ENCODE assay signal across 19 cellular contexts in genomic region chr5:14025566-14026276, GRCh38.
DNase-seq lines count a peak whose midpoint lies in the region; ATAC-seq, FAIRE-seq and TF ChIP-seq lines count a peak whose summit lies in the region.
"Had no signal": no experiment of that assay in that cellular context is flagged by ENCODE, and none has a peak within 500 bp of the region (broad histone marks: within the 10 kb centered on the region; RNA-seq: fewer than 3 reads in every experiment).

No MANE protein-coding gene starts in this region.

- peak overlapping the region; percentile 72 for H2AFZ ChIP-seq in HCT116 (ENCODE audit: low read depth, low read length, poor library complexity, severe bottlenecking)
- H2AFZ ChIP-seq in keratinocyte (ENCODE audit: control insufficient read depth, low read length): peak overlapping the region; percentile 84
- H2AFZ ChIP-seq: GM23338 had no signal

- DNase-seq in HCT116 (ENCODE audit: low read depth, low spot score) (no peak), RWPE2 (ENCODE audit: low spot score) (no peak), keratinocyte (ENCODE audit: low read depth, low spot score) (no peak), mesothelial cell of epicardium (ENCODE audit: low spot score in 2 of 2, unreplicated experiment in 2 of 2) (no peak), transverse colon (no peak)
- DNase-seq in activated effector memory CD4-positive, alpha-beta T cell treated with anti-CD3 and anti-CD28 coated beads, Interleukin-2, amount 50 U/mL, for 16 hours: no peak
- DNase-seq in natural killer cell treated with Interleukin-12 subunit alpha and Interleukin-12 subunit beta and Interleukin-15 and Interleukin-18, amount 100 ng/mL, for 72 hours (ENCODE audit: low spot score): no peak
- DNase-seq: AML-193, MM.1S, NCI-H1105, NCI-H1694 treated with DMSO at 0.1 percent for 48 hours, NCI-H446 treated with DMSO at 0.1 percent for 48 hours, NCI-H748 treated with DMSO at 0.1 percent for 48 hours, Peyer's patch, SHP77 treated with DMSO at 0.1 percent for 48 hours had no signal

- CTCF ChIA-PET in HCT116 (lab: Charles Lee): no interaction called here

- H3K9me3 ChIP-seq in HCT116 (ENCODE audit: control insufficient read depth in 1 of 2, insufficient read depth in 1 of 2, low read depth in 1 of 2, low read length in 2 of 2): no peaks in the 10 kb centered on the region
- H3K9me3 ChIP-seq in RWPE2 (ENCODE audit: severe bottlenecking): no peaks in the 10 kb centered on the region
- H3K9me3 ChIP-seq in keratinocyte (ENCODE audit: control insufficient read depth, low read depth, low read length): no peaks in the 10 kb centered on the region
- no peaks in the 10 kb centered on the region for H3K9me3 ChIP-seq in transverse colon
- H3K9me3 ChIP-seq: Peyer's patch had no signal

- no peaks in the 10 kb centered on the region for H3K9me2 ChIP-seq in HCT116 (ENCODE audit: insufficient read depth)

- POLR2A ChIA-PET in HCT116 (lab: Charles Lee): no interaction called here

- H3K9me1 ChIP-seq in keratinocyte (ENCODE audit: control insufficient read depth, extremely low read depth, insufficient read depth, low read length): no peaks in the 10 kb centered on the region

- dilution Hi-C loops in keratinocyte (cut with MboI; ENCODE audit: extremely low pct_ligation_motif_present, low sequenced_read_pairs): no loop called here

- H3K4me3 ChIP-seq in HCT116 (replicated peaks in 1 of 2; ENCODE audit: low read depth in 1 of 2, low read length in 2 of 2) (no peak overlapping the region), RWPE2 (ENCODE audit: severe bottlenecking) (no peak overlapping the region), keratinocyte (ENCODE audit: control insufficient read depth in 2 of 3, extremely low read depth in 1 of 3, insufficient read depth in 2 of 3, low read depth in 1 of 3, low read length in 3 of 3) (peak overlapping the region in 1 of 3 experiments; percentile 24), transverse colon (no peak overlapping the region)
- H3K4me3 ChIP-seq: GM23338, Peyer's patch had no signal

- no peaks in the 10 kb centered on the region for H3K27me3 Mint-ChIP-seq in mesothelial cell of epicardium (ENCODE audit: low read depth)
- H3K27me3 Mint-ChIP-seq in natural killer cell treated with Interleukin-12 subunit alpha and Interleukin-12 subunit beta and Interleukin-15 and Interleukin-18, amount 100 ng/mL, for 72 hours: peaks cover 13 to 19% of the 10 kb centered on the region in 2 donors

- H3K9me3 Mint-ChIP-seq in mesothelial cell of epicardium: peaks cover 5% of the 10 kb centered on the region
- no peaks in the 10 kb centered on the region for H3K9me3 Mint-ChIP-seq in natural killer cell treated with Interleukin-12 subunit alpha and Interleukin-12 subunit beta and Interleukin-15 and Interleukin-18, amount 100 ng/mL, for 72 hours
- H3K9me3 Mint-ChIP-seq: GM23338 had no signal

- peak overlapping the region; percentile 84 for H3K27ac Mint-ChIP-seq in mesothelial cell of epicardium
- H3K27ac Mint-ChIP-seq in natural killer cell treated with Interleukin-12 subunit alpha and Interleukin-12 subunit beta and Interleukin-15 and Interleukin-18, amount 100 ng/mL, for 72 hours: no peak overlapping the region
- H3K27ac Mint-ChIP-seq: GM23338 had no signal

- H3K79me2 ChIP-seq in HCT116 (ENCODE audit: insufficient read depth, low read length): no peaks in the 10 kb centered on the region
- H3K79me2 ChIP-seq in keratinocyte (ENCODE audit: control insufficient read depth, insufficient read depth, low read length): no peaks in the 10 kb centered on the region

- ATAC-seq in HCT116 (no peak), RWPE2 (ENCODE audit: low read depth) (peak; percentile 73), GM21528 (IDR thresholded peaks at IDR 0.05; ENCODE audit: low FRiP score, unreplicated experiment) (no peak)
- no peak for ATAC-seq in natural killer cell treated with Interleukin-12 subunit alpha and Interleukin-12 subunit beta and Interleukin-15 and Interleukin-18, amount 100 ng/mL, for 72 hours
- ATAC-seq: GM23338 had no signal

- intact Hi-C loops in HCT116 (cut with micrococcal nuclease): no loop called here
- intact Hi-C loops in transverse colon (cut with DNase I; ENCODE audit: low total_unique reads): no loop called here

- peaks cover 26% of the 10 kb centered on the region for H3K4me1 Mint-ChIP-seq in mesothelial cell of epicardium
- H3K4me1 Mint-ChIP-seq in natural killer cell treated with Interleukin-12 subunit alpha and Interleukin-12 subunit beta and Interleukin-15 and Interleukin-18, amount 100 ng/mL, for 72 hours (ENCODE audit: low read depth in 2 of 2): no peaks in the 10 kb centered on the region
- H3K4me1 Mint-ChIP-seq: GM23338 had no signal

- H3K27me3 ChIP-seq in HCT116 (ENCODE audit: insufficient read depth, low read length) (no peaks in the 10 kb centered on the region), RWPE2 (ENCODE audit: insufficient read depth, poor library complexity, severe bottlenecking) (no peaks in the 10 kb centered on the region), keratinocyte (ENCODE audit: control insufficient read depth, extremely low read depth, insufficient read depth, low read length) (no peaks in the 10 kb centered on the region), transverse colon (no peaks in the 10 kb centered on the region)
- H3K27me3 ChIP-seq: Peyer's patch had no signal

- 53 to 71% methylated on average over 4 of the region's 4 CpGs for WGBS in transverse colon (ENCODE audit: low coverage in 1 of 2), 2 donors

- H3K27ac ChIP-seq in HCT116 (ENCODE audit: low read depth, low read length) (no peak overlapping the region), RWPE2 (ENCODE audit: poor library complexity, severe bottlenecking) (no peak overlapping the region), keratinocyte (ENCODE audit: control insufficient read depth, insufficient read depth, low read length) (peak overlapping the region; percentile 28), transverse colon (no peak overlapping the region)
- H3K27ac ChIP-seq: HL-60, Peyer's patch had no signal

- H3K36me3 Mint-ChIP-seq in mesothelial cell of epicardium: no peaks in the 10 kb centered on the region
- no peaks in the 10 kb centered on the region for H3K36me3 Mint-ChIP-seq in natural killer cell treated with Interleukin-12 subunit alpha and Interleukin-12 subunit beta and Interleukin-15 and Interleukin-18, amount 100 ng/mL, for 72 hours

- H3K4me1 ChIP-seq in HCT116 (ENCODE audit: control insufficient read depth in 1 of 2, insufficient read depth in 2 of 2, low read length in 2 of 2) (peaks cover 0 to 4% of the 10 kb centered on the region in 2 experiments; a peak in 1 of 4 replicates), RWPE2 (ENCODE audit: insufficient read depth, poor library complexity, severe bottlenecking) (peaks cover 6% of the 10 kb centered on the region), keratinocyte (ENCODE audit: control insufficient read depth, extremely low read depth, insufficient read depth, low read length) (peaks cover 9% of the 10 kb centered on the region), transverse colon (no peaks in the 10 kb centered on the region)
- H3K4me1 ChIP-seq: Peyer's patch had no signal

- H3K36me3 ChIP-seq in HCT116 (ENCODE audit: control insufficient read depth in 1 of 2, insufficient read depth in 2 of 2, low read length in 2 of 2) (no peaks in the 10 kb centered on the region), RWPE2 (ENCODE audit: low read depth) (no peaks in the 10 kb centered on the region), keratinocyte (ENCODE audit: control insufficient read depth in 2 of 2, extremely low read depth in 1 of 2, insufficient read depth in 2 of 2, low read length in 2 of 2) (no peaks in the 10 kb centered on the region), transverse colon (no peaks in the 10 kb centered on the region)
- H3K36me3 ChIP-seq: Peyer's patch had no signal

- H3K4me3 Mint-ChIP-seq in mesothelial cell of epicardium: no peak overlapping the region
- H3K4me3 Mint-ChIP-seq in natural killer cell treated with Interleukin-12 subunit alpha and Interleukin-12 subunit beta and Interleukin-15 and Interleukin-18, amount 100 ng/mL, for 72 hours: no peak overlapping the region
- H3K4me3 Mint-ChIP-seq: GM23338 had no signal

- no peaks in the 10 kb centered on the region for H4K20me1 ChIP-seq in HCT116 (ENCODE audit: insufficient read depth)
- no peaks in the 10 kb centered on the region for H4K20me1 ChIP-seq in keratinocyte (ENCODE audit: control insufficient read depth, extremely low read depth, insufficient read depth, low read length)

- no peak for TF ChIP-seq EP300 in transverse colon (IDR thresholded peaks at IDR 0.05; ENCODE audit: low read depth)

- in situ Hi-C loops in transverse colon (cut with MboI; ENCODE audit: low pct_ligation_motif_present in 1 of 4, low pct_unique_long_range_greater_than_20kb in 1 of 4, low sequenced_read_pairs in 3 of 4): no loop called here

- H3K9ac ChIP-seq in HCT116 (ENCODE audit: low read length) (no peak overlapping the region), keratinocyte (ENCODE audit: control insufficient read depth, extremely low read depth, insufficient read depth, low read length) (peak overlapping the region; percentile 2)

- BruUV-seq in HCT116 (replicated peaks; lab: Mats Ljungman, UMichigan): no TSS peak

- TF ChIP-seq CTCF in HCT116 (IDR thresholded peaks at IDR 0.05 in 2 of 3, conservative IDR thresholded peaks at IDR 0.05 in 1 of 3; ENCODE audit: borderline replicate concordance in 1 of 3, insufficient read depth in 1 of 3, low read depth in 2 of 3, low read length in 2 of 3): no peak
- TF ChIP-seq CTCF in RWPE2 (IDR thresholded peaks at IDR 0.05; ENCODE audit: poor library complexity, severe bottlenecking): no peak
- TF ChIP-seq CTCF in keratinocyte (optimal IDR thresholded peaks at IDR 0.05 in 1 of 3, IDR thresholded peaks at IDR 0.05 in 1 of 3, conservative IDR thresholded peaks at IDR 0.05 in 1 of 3; ENCODE audit: extremely low read depth in 1 of 3, insufficient read depth in 2 of 3, low read length in 3 of 3): peak in 1 of 3 experiments; percentile 7
- TF ChIP-seq CTCF in mesothelial cell of epicardium (IDR thresholded peaks at IDR 0.05; ENCODE audit: unreplicated experiment): no peak
- TF ChIP-seq CTCF in transverse colon (IDR thresholded peaks at IDR 0.05): no peak

- RAD21 ChIA-PET in HCT116 (lab: Charles Lee; ENCODE audit: low non-redundant PET in 1 of 2, low total read pairs in 2 of 2, uncharacterized antibody in 2 of 2, unreplicated experiment in 2 of 2): no interaction called here

- TF ChIP-seq POLR2A in HCT116 (IDR thresholded peaks at IDR 0.05; ENCODE audit: borderline replicate concordance, extremely low read depth, insufficient read depth, insufficient read length) (no peak), transverse colon (IDR thresholded peaks at IDR 0.05) (no peak)

- peak; percentile 55 for FAIRE-seq in keratinocyte (lab: Jason Lieb, UNC)
- FAIRE-seq: GM12891 had no signal

- no peak; the same call in 1 of the 2 replicates for TF ChIP-seq RAD21 in HCT116 (IDR thresholded peaks at IDR 0.05; ENCODE audit: low read depth)

- H3K4me2 ChIP-seq in HCT116 (ENCODE audit: low read length): no peak overlapping the region
- H3K4me2 ChIP-seq in keratinocyte (ENCODE audit: control insufficient read depth, extremely low read depth, insufficient read depth, low read depth, low read length): peak overlapping the region; percentile 65
- H3K4me2 ChIP-seq: GM23338 had no signal

TF ChIP-seq in HCT116, 20 proteins besides CTCF, POLR2A, EP300 and RAD21 (continues in another document):
- TF ChIP-seq CBX3 (IDR thresholded peaks at IDR 0.05; ENCODE audit: low read depth) (no peak), EZH2 (IDR thresholded peaks at IDR 0.05) (no peak)
